ENCODE assay signal across 15 cellular contexts in the genomic region with DNA sequence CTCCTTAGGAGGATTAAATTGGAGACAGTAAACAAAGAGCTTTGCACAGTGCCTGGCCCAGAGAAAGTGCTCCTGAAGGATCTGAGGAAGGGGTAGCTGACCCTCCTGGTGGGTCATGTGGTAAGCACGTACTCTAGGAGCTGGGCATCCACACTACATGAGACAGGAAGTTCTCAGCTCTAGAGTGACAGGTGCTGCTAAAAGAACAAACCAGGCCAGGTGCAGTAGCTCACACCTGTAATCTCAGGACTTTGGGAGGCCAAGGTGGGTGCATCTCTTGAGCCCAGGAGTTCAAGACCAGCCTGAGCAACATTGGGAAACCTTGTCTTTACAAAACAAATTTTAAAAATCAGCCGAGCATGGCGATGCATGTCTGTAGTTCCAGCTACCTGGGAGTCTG. TPM values are rescaled to one million over a fixed set of nuclear protein-coding genes. Genes with fewer than 3 reads are reported as not detected.
DNase-seq lines count a peak whose midpoint lies in the region; ATAC-seq and TF ChIP-seq lines count a peak whose summit lies in the region.
"Had no signal": no experiment of that assay in that cellular context is flagged by ENCODE, and none has a peak within 500 bp of the region (broad histone marks: within the 10 kb centered on the region; RNA-seq: fewer than 3 reads in every experiment).

No MANE protein-coding gene starts in this region.

- peak overlapping the region; percentile 83 to 93 for H3K27ac ChIP-seq in right atrium auricular region
- H3K27ac ChIP-seq in esophagus muscularis mucosa (replicated peaks in 1 of 4): peak overlapping the region in 3 of 4 donors; percentile 14 to 87 (median 78)

- no peak for TF ChIP-seq EP300 in esophagus muscularis mucosa (IDR thresholded peaks at IDR 0.05)

- WGBS in esophagus muscularis mucosa: 89% methylated on average over 3 of the region's 3 CpGs

- H3K9me3 ChIP-seq in right atrium auricular region (no peaks in the 10 kb centered on the region), esophagus muscularis mucosa (no peaks in the 10 kb centered on the region)

- no peaks in the 10 kb centered on the region for H3K36me3 ChIP-seq in right atrium auricular region
- peaks cover 0 to 55% (median 4%) of the 10 kb centered on the region in 4 donors for H3K36me3 ChIP-seq in esophagus muscularis mucosa

- ATAC-seq in GM21737 (IDR thresholded peaks at IDR 0.05; ENCODE audit: unreplicated experiment): no peak
- ATAC-seq: HCT116, Panc1 had no signal

- no peak for TF ChIP-seq CTCF in right atrium auricular region (IDR thresholded peaks at IDR 0.05)
- no peak for TF ChIP-seq CTCF in esophagus muscularis mucosa (IDR thresholded peaks at IDR 0.05)

- no peak for TF ChIP-seq POLR2A in esophagus muscularis mucosa (IDR thresholded peaks at IDR 0.05; ENCODE audit: low read depth)

- H3K27me3 ChIP-seq in right atrium auricular region (no peaks in the 10 kb centered on the region), esophagus muscularis mucosa (no peaks in the 10 kb centered on the region)

- H3K4me3 ChIP-seq in right atrium auricular region: no peak overlapping the region
- no peak overlapping the region for H3K4me3 ChIP-seq in esophagus muscularis mucosa

- intact Hi-C loops in cardiac septum (cut with DNase I) (no loop called here), esophagus muscularis mucosa (cut with DNase I) (no loop called here)

- DNase-seq in right atrium auricular region (ENCODE audit: low spot score): no peak
- no peak for DNase-seq in cardiac septum (ENCODE audit: low spot score)
- peak; percentile 34 for DNase-seq in NCI-H510A treated with DMSO at 0.1 percent for 48 hours (lab: John Stamatoyannopoulos, UW)
- DNase-seq in esophagus muscularis mucosa (ENCODE audit: extremely low spot score): no peak
- DNase-seq in NCI-H526 treated with DMSO at 0.1 percent for 48 hours (lab: John Stamatoyannopoulos, UW): no peak
- DNase-seq in MV-4-11 (lab: John Stamatoyannopoulos, UW): no peak
- DNase-seq: DMS153, NCI-H1436, NCI-H2107, NCI-H226, SHP77 treated with DMSO at 0.1 percent for 48 hours had no signal

- H3K4me1 ChIP-seq in right atrium auricular region (peaks cover 0 to 39% of the 10 kb centered on the region in 2 donors), esophagus muscularis mucosa (peaks cover 30 to 39% (median 32%) of the 10 kb centered on the region in 4 donors)

RNA-seq across cellular contexts. Expression of a gene that starts 13.1 kb away (rescaled TPM):
- total RNA-seq in right atrium auricular region: 10 to 100 TPM in 1 of 2 donors, 1 to 10 TPM in 1; 5.0 to 10.4 TPM
- 2.0 TPM for total RNA-seq in cardiac septum
- total RNA-seq in esophagus muscularis mucosa: 10 to 100 TPM; 17.7 to 33.2 (median 23.5) TPM

RNA-seq across cellular contexts. Expression of a gene that starts 28.2 kb away (rescaled TPM):
- total RNA-seq in right atrium auricular region (10 to 100 TPM; 27.3 to 63.4 TPM), cardiac septum (71.6 TPM), esophagus muscularis mucosa (10 to 100 TPM; 41.9 to 49.1 (median 43.1) TPM)

RNA-seq across cellular contexts. Expression of a gene that starts 35.0 kb away (rescaled TPM):
- total RNA-seq in right atrium auricular region: not detected
- not detected for total RNA-seq in cardiac septum
- total RNA-seq in esophagus muscularis mucosa: not detected
- total RNA-seq: HT-29 had no signal

RNA-seq across cellular contexts. Expression of a gene that starts 42.0 kb away (rescaled TPM):
- total RNA-seq in right atrium auricular region: 1 to 10 TPM in 1 of 2 donors, under 1 TPM in 1; 0.94 to 1.3 TPM
- total RNA-seq in cardiac septum: 0.73 TPM
- 1 to 10 TPM in 1 of 4 donors, under 1 TPM in 2, not detected in 1; 0.33 to 1.1 (median 0.91) TPM for total RNA-seq in esophagus muscularis mucosa
